ENCODE assay signal across 16 cellular contexts in the genomic region with DNA sequence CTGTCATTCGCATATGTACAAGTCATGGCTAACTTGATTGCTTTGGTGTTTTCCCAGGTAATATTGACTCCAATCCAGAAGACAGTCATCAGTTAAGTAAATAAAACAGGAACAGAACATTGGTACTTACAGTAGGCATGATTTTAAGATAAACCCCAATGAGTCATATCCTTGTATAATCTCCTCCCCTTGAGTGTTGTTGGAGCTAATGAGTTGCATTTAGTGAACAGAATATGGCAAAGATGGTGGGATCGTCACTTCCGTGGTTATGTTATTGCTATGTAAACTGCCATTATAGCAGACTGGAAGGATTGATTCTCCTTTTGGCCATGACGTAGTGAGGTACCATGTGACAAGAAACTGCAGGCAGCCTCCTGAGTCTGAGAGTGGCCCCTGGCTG.
A peak's percentile ranks its signal among the peaks of the same experiment; 100 is the strongest.
DNase-seq lines count a peak whose midpoint lies in the region; ATAC-seq and TF ChIP-seq lines count a peak whose summit lies in the region.
"Had no signal": no experiment of that assay in that cellular context is flagged by ENCODE, and none has a peak within 500 bp of the region (broad histone marks: within the 10 kb centered on the region; RNA-seq: fewer than 3 reads in every experiment).

No MANE protein-coding gene starts in this region.

- ATAC-seq in foreskin keratinocyte: peak; percentile 88
- ATAC-seq: natural killer cell; right cardiac atrium; stimulated activated effector memory CD8-positive, alpha-beta T cell treated with anti-CD3 and anti-CD28 coated beads, Interleukin-12 subunit alpha, Interleukin-12 subunit beta, amount 100 ng/mL, for 72 hours; upper lobe of right lung had no signal

- no peak overlapping the region for H3K4me3 ChIP-seq in spleen
- H3K4me3 ChIP-seq: upper lobe of right lung had no signal

- 86 to 97% (median 94%) methylated on average over 4 of the region's 4 CpGs for WGBS in spleen, 5 donors

- H3K27me3 ChIP-seq in foreskin keratinocyte (no peaks in the 10 kb centered on the region), spleen (replicated peaks in 1 of 7) (no peaks in the 10 kb centered on the region)
- H3K27me3 ChIP-seq: upper lobe of right lung had no signal

- no peak for TF ChIP-seq POLR2A in spleen (IDR thresholded peaks at IDR 0.05)

- DNase-seq in COLO829 (ENCODE audit: low spot score) (peak; percentile 19), HS-5 (ENCODE audit: low read depth) (peak; percentile 20), RWPE1 (ENCODE audit: low spot score) (peak; percentile 91), foreskin keratinocyte (peak; percentile 90 to 92), spleen (no peak), NCI-H2227 treated with DMSO at 0.1 percent for 48 hours (lab: John Stamatoyannopoulos, UW) (no peak), NCI-H1105 treated with DMSO at 0.1 percent for 48 hours (lab: John Stamatoyannopoulos, UW) (no peak), activated gamma-delta T cell (lab: John Stamatoyannopoulos, UW) (no peak)
- DNase-seq: activated CD4-positive, alpha-beta T cell treated with anti-CD3 and anti-CD28 coated beads for 1 hour; activated naive CD8-positive, alpha-beta T cell treated with anti-CD3 and anti-CD28 coated beads for 36 hours; Karpas-422; natural killer cell; right cardiac atrium; stimulated activated CD4-positive, alpha-beta T cell treated with anti-CD3 and anti-CD28 coated beads, Interleukin-4, amount 100 ng/mL, for 4 hours; upper lobe of right lung had no signal

- CTCF ChIA-PET in RWPE1 (lab: Yijun Ruan, JAX): interaction anchor here (0.6 to 0.7 kb wide), 2 partner anchors 243 to 433 kb away, joined by 3 to 4 read pairs; no protein-coding TSS in a partner anchor

- intact Hi-C loops in spleen (cut with DNase I; ENCODE audit: low total_unique reads): no loop called here

- TF ChIP-seq CTCF in RWPE1 (conservative IDR thresholded peaks at IDR 0.05; ENCODE audit: low read depth) (no peak), foreskin keratinocyte (conservative IDR thresholded peaks at IDR 0.05) (no peak), spleen (IDR thresholded peaks at IDR 0.05 in 8 of 11, conservative IDR thresholded peaks at IDR 0.05 in 3 of 11) (no peak)

- H3K27ac ChIP-seq in RWPE1 (peak overlapping the region; percentile 63), foreskin keratinocyte (peak overlapping the region; percentile 88), spleen (no peak overlapping the region)
- H3K27ac ChIP-seq: upper lobe of right lung had no signal

- H3K4me1 ChIP-seq in foreskin keratinocyte: peaks cover 27% of the 10 kb centered on the region
- H3K4me1 ChIP-seq in spleen: no peaks in the 10 kb centered on the region
- H3K4me1 ChIP-seq: upper lobe of right lung had no signal

- peaks cover 0 to 12% (median 7%) of the 10 kb centered on the region in 8 donors for H3K9me3 ChIP-seq in spleen
- H3K9me3 ChIP-seq: upper lobe of right lung had no signal

- no peaks in the 10 kb centered on the region for H3K36me3 ChIP-seq in spleen
- H3K36me3 ChIP-seq: upper lobe of right lung had no signal

- POLR2A ChIA-PET in RWPE1 (lab: Yijun Ruan, JAX; ENCODE audit: low non-redundant PET): no interaction called here

Comparison
In these comparisons a context has a peak if more than half of its experiments do, and no peak if none do; other contexts are left out.
1. DNase-seq: peak in COLO829 (single experiment), HS-5 (single experiment), RWPE1 (single experiment) and foreskin keratinocyte (2 of 2); none in spleen (single experiment), NCI-H2227 treated with DMSO at 0.1 percent for 48 hours (single experiment), NCI-H1105 treated with DMSO at 0.1 percent for 48 hours (single experiment) and activated gamma-delta T cell (single experiment).
2. H3K27ac ChIP-seq: peak in RWPE1 (single experiment) and foreskin keratinocyte (single experiment); none in spleen (0 of 8).